14 cellular contexts compared by ENCODE assay signal in the genomic region with DNA sequence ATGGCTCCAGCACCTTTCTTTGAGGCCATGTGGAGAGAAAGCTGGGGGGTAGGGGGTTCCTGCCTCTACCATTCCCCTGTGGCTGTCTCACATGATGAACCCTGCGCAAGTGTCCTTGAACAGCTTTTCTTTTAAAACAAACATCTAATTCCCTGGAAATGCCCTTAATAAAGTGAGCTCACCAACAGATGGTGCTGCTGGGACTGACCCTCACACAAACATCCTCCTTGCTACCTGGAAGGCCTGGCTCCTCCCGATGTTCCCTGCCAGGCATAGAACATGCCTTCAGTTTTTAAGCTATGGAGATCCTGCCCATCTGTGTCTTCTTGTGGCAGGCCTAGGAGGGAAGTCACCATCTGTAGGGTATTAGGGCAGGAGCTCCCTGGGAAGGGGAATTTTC.
A peak's percentile ranks its signal among the peaks of the same experiment; 100 is the strongest.
DNase-seq lines count a peak whose midpoint lies in the region; ATAC-seq and TF ChIP-seq lines count a peak whose summit lies in the region.
"Had no signal": no experiment of that assay in that cellular context is flagged by ENCODE, and none has a peak within 500 bp of the region (broad histone marks: within the 10 kb centered on the region; RNA-seq: fewer than 3 reads in every experiment).

No MANE protein-coding gene starts in this region.

- TF ChIP-seq POLR2A in stomach (IDR thresholded peaks at IDR 0.05): no peak

- no peak overlapping the region for H3K27ac ChIP-seq in foreskin keratinocyte
- H3K27ac ChIP-seq in stomach: peak overlapping the region in 4 of 5 donors; percentile 47 to 61 (median 53)
- H3K27ac ChIP-seq: tibial artery had no signal

- no peaks in the 10 kb centered on the region for H3K36me3 Mint-ChIP-seq in HFFc6 (ENCODE audit: low read depth)
- H3K36me3 Mint-ChIP-seq: CD8-positive, alpha-beta memory T cell; T-cell had no signal

- H3K4me3 ChIP-seq in stomach: no peak overlapping the region
- H3K4me3 ChIP-seq: tibial artery had no signal

- no peak for DNase-seq in HFFc6
- peak; percentile 23 for DNase-seq in SK-MEL-5 (ENCODE audit: low read depth, low spot score)
- no peak for DNase-seq in foreskin keratinocyte
- DNase-seq in stomach: peak; percentile 35
- no peak for DNase-seq in effector CD8-positive, alpha-beta T cell (lab: John Stamatoyannopoulos, UW)
- DNase-seq in superior temporal gyrus (ENCODE audit: extremely low spot score): no peak
- no peak for DNase-seq in cerebellar nuclear complex (lab: John Stamatoyannopoulos, UW)
- DNase-seq: activated T-cell treated with anti-CD3 and anti-CD28 coated beads, Interleukin-2, amount 50 U/mL, for 72 hours; anterior cingulate cortex; CD8-positive, alpha-beta memory T cell; effector memory CD8-positive, alpha-beta T cell; T-cell; tibial artery had no signal

- H3K4me3 Mint-ChIP-seq in HFFc6: no peak overlapping the region
- H3K4me3 Mint-ChIP-seq: activated T-cell treated with anti-CD3 and anti-CD28 coated beads, Interleukin-2, amount 50 U/mL, for 72 hours; CD8-positive, alpha-beta memory T cell; effector memory CD8-positive, alpha-beta T cell; T-cell had no signal

- no peaks in the 10 kb centered on the region for H3K9me3 Mint-ChIP-seq in HFFc6
- H3K9me3 Mint-ChIP-seq: CD8-positive, alpha-beta memory T cell; T-cell had no signal

- H3K27me3 ChIP-seq in foreskin keratinocyte (peaks cover 6% of the 10 kb centered on the region), stomach (no peaks in the 10 kb centered on the region)
- H3K27me3 ChIP-seq: tibial artery had no signal

- no peaks in the 10 kb centered on the region for H3K4me1 ChIP-seq in foreskin keratinocyte
- H3K4me1 ChIP-seq in stomach: peaks cover 12 to 33% (median 16%) of the 10 kb centered on the region in 4 donors
- H3K4me1 ChIP-seq: tibial artery had no signal

- 47 to 71% (median 55%) methylated on average over 1 to 2 of the region's 2 CpGs for WGBS in stomach, 5 donors

- TF ChIP-seq EP300 in stomach (IDR thresholded peaks at IDR 0.05): no peak

- no peak overlapping the region for H3K27ac Mint-ChIP-seq in HFFc6
- H3K27ac Mint-ChIP-seq: activated T-cell treated with anti-CD3 and anti-CD28 coated beads, Interleukin-2, amount 50 U/mL, for 72 hours; CD8-positive, alpha-beta memory T cell; effector memory CD8-positive, alpha-beta T cell; T-cell had no signal

- no peaks in the 10 kb centered on the region for H3K9me3 ChIP-seq in stomach
- H3K9me3 ChIP-seq: tibial artery had no signal

- no peaks in the 10 kb centered on the region for H3K4me1 Mint-ChIP-seq in HFFc6 (ENCODE audit: low read depth)
- H3K4me1 Mint-ChIP-seq: T-cell had no signal

- no peaks in the 10 kb centered on the region for H3K36me3 ChIP-seq in stomach
- H3K36me3 ChIP-seq: tibial artery had no signal

- peaks cover 20% of the 10 kb centered on the region for H3K27me3 Mint-ChIP-seq in HFFc6 (ENCODE audit: insufficient read depth)
- H3K27me3 Mint-ChIP-seq: effector memory CD8-positive, alpha-beta T cell had no signal

- ATAC-seq in foreskin keratinocyte (no peak), GM19324 (IDR thresholded peaks at IDR 0.05; ENCODE audit: low FRiP score, unreplicated experiment) (no peak)
- ATAC-seq: activated T-cell treated with anti-CD3 and anti-CD28 coated beads, Interleukin-2, amount 50 U/mL, for 72 hours; effector memory CD8-positive, alpha-beta T cell; T-cell had no signal

- TF ChIP-seq CTCF in HFFc6 (IDR thresholded peaks at IDR 0.05) (peak; percentile 31; the same call in 1 of the 2 replicates), foreskin keratinocyte (conservative IDR thresholded peaks at IDR 0.05) (peak; percentile 40), stomach (IDR thresholded peaks at IDR 0.05) (no peak)

- intact Hi-C loops in stomach (cut with DNase I; ENCODE audit: low total_unique reads): no loop called here

- in situ Hi-C loops in SK-MEL-5 (cut with HindIII; ENCODE audit: low pct_unique_long_range_greater_than_20kb, low sequenced_read_pairs): no loop called here

Comparison
In these comparisons a context has a peak if more than half of its experiments do, and no peak if none do; other contexts are left out.
1. DNase-seq: peak in SK-MEL-5 (single experiment) and stomach (single experiment); none in HFFc6 (single experiment), foreskin keratinocyte (0 of 2), effector CD8-positive, alpha-beta T cell (single experiment), superior temporal gyrus (single experiment) and cerebellar nuclear complex (0 of 2).
2. CTCF ChIP-seq: peak in HFFc6 (single experiment) and foreskin keratinocyte (single experiment); none in stomach (0 of 7).